In genomic region chr17:48048321-48049140, GRCh38 we compare ENCODE assay signal across 1 cellular context.
A peak's percentile ranks its signal among the peaks of the same experiment; 100 is the strongest.
TF ChIP-seq lines count a peak whose summit lies in the region.

TSS of gene NFE2L1 (plus strand) at chr17:48048359. CDS start at chr17:48051119, 2,760 bp downstream.

TF ChIP-seq in K562, 482 proteins besides CTCF, POLR2A, EP300 and RAD21 (continued from another document and continues in another):
- TF ChIP-seq, protein P1, sequence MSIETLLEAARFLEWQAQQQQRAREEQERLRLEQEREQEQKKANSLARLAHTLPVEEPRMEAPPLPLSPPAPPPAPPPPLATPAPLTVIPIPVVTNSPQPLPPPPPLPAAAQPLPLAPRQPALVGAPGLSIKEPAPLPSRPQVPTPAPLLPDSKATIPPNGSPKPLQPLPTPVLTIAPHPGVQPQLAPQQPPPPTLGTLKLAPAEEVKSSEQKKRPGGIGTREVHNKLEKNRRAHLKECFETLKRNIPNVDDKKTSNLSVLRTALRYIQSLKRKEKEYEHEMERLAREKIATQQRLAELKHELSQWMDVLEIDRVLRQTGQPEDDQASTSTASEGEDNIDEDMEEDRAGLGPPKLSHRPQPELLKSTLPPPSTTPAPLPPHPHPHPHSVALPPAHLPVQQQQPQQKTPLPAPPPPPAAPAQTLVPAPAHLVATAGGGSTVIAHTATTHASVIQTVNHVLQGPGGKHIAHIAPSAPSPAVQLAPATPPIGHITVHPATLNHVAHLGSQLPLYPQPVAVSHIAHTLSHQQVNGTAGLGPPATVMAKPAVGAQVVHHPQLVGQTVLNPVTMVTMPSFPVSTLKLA (conservative IDR thresholded peaks at IDR 0.05) = peak in 1 of 2 experiments; percentile 10; a peak in 1 of 4 replicates
- TF ChIP-seq, protein P2, sequence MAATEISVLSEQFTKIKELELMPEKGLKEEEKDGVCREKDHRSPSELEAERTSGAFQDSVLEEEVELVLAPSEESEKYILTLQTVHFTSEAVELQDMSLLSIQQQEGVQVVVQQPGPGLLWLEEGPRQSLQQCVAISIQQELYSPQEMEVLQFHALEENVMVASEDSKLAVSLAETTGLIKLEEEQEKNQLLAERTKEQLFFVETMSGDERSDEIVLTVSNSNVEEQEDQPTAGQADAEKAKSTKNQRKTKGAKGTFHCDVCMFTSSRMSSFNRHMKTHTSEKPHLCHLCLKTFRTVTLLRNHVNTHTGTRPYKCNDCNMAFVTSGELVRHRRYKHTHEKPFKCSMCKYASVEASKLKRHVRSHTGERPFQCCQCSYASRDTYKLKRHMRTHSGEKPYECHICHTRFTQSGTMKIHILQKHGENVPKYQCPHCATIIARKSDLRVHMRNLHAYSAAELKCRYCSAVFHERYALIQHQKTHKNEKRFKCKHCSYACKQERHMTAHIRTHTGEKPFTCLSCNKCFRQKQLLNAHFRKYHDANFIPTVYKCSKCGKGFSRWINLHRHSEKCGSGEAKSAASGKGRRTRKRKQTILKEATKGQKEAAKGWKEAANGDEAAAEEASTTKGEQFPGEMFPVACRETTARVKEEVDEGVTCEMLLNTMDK (IDR thresholded peaks at IDR 0.05; ENCODE audit: borderline replicate concordance, insufficient read depth, low read depth, low read length, poor library complexity, severe bottlenecking) = no peak
- TF ChIP-seq PML (IDR thresholded peaks at IDR 0.05; ENCODE audit: low read length) = no peak; the same call in 1 of the 2 replicates
- no peak for TF ChIP-seq ETV6 (IDR thresholded peaks at IDR 0.05; ENCODE audit: borderline replicate concordance in 1 of 2, low read depth in 2 of 2, low read length in 1 of 2)
- TF ChIP-seq ETV6 (CRISPR knock-in tag; IDR thresholded peaks at IDR 0.05; ENCODE audit: borderline replicate concordance) = no peak
- TF ChIP-seq PRMT5 (CRISPR knock-in tag; IDR thresholded peaks at IDR 0.05) = peak; percentile 47; the same call in 1 of the 2 replicates
- peak in 1 of 2 experiments; percentile 13; a peak in 1 of 4 replicates for TF ChIP-seq TEAD1 (CRISPR knock-in tag; IDR thresholded peaks at IDR 0.05)
- TF ChIP-seq MTA1 (IDR thresholded peaks at IDR 0.05; ENCODE audit: borderline replicate concordance) = no peak
- peak; percentile 90 for TF ChIP-seq RBFOX2 (IDR thresholded peaks at IDR 0.05; ENCODE audit: low read depth, low read length)
- peak; percentile 81 for TF ChIP-seq OTX1 (CRISPR knock-in tag; IDR thresholded peaks at IDR 0.05)
- TF ChIP-seq, protein P3, sequence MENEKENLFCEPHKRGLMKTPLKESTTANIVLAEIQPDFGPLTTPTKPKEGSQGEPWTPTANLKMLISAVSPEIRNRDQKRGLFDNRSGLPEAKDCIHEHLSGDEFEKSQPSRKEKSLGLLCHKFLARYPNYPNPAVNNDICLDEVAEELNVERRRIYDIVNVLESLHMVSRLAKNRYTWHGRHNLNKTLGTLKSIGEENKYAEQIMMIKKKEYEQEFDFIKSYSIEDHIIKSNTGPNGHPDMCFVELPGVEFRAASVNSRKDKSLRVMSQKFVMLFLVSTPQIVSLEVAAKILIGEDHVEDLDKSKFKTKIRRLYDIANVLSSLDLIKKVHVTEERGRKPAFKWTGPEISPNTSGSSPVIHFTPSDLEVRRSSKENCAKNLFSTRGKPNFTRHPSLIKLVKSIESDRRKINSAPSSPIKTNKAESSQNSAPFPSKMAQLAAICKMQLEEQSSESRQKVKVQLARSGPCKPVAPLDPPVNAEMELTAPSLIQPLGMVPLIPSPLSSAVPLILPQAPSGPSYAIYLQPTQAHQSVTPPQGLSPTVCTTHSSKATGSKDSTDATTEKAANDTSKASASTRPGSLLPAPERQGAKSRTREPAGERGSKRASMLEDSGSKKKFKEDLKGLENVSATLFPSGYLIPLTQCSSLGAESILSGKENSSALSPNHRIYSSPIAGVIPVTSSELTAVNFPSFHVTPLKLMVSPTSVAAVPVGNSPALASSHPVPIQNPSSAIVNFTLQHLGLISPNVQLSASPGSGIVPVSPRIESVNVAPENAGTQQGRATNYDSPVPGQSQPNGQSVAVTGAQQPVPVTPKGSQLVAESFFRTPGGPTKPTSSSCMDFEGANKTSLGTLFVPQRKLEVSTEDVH (IDR thresholded peaks at IDR 0.05; ENCODE audit: low read depth, partially characterized antibody) = peak; percentile 95
- peak; percentile 90 for TF ChIP-seq PCBP1 (IDR thresholded peaks at IDR 0.05; ENCODE audit: low read depth, low read length, poor library complexity, severe bottlenecking)
- 0 out of 2 replicates have a peak, but pooled peaks have one; percentile 29 for TF ChIP-seq SIN3B (IDR thresholded peaks at IDR 0.05; ENCODE audit: low read depth)
- 0 out of 2 replicates have a peak, but pooled peaks have one; percentile 8 for TF ChIP-seq ZKSCAN1 (IDR thresholded peaks at IDR 0.05; ENCODE audit: low read depth, low read length)
- TF ChIP-seq ZHX1 (conservative IDR thresholded peaks at IDR 0.05; ENCODE audit: low read length) = 0 out of 2 replicates have a peak, but pooled peaks have one; percentile 30
- TF ChIP-seq FOXK1 (CRISPR knock-in tag; IDR thresholded peaks at IDR 0.05; ENCODE audit: borderline replicate concordance) = 0 out of 2 replicates have a peak, but pooled peaks have one; percentile 55
- TF ChIP-seq CBFB (CRISPR knock-in tag; IDR thresholded peaks at IDR 0.05) = no peak
- peak; percentile 86 to 91 for TF ChIP-seq MAZ (CRISPR knock-in tag; conservative IDR thresholded peaks at IDR 0.05 in 1 of 2, IDR thresholded peaks at IDR 0.05 in 1 of 2)
- TF ChIP-seq TAF7 (tag; IDR thresholded peaks at IDR 0.05) = peak; percentile 66
- TF ChIP-seq, protein P4, sequence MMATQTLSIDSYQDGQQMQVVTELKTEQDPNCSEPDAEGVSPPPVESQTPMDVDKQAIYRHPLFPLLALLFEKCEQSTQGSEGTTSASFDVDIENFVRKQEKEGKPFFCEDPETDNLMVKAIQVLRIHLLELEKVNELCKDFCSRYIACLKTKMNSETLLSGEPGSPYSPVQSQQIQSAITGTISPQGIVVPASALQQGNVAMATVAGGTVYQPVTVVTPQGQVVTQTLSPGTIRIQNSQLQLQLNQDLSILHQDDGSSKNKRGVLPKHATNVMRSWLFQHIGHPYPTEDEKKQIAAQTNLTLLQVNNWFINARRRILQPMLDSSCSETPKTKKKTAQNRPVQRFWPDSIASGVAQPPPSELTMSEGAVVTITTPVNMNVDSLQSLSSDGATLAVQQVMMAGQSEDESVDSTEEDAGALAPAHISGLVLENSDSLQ (IDR thresholded peaks at IDR 0.05) = no peak
- peak; percentile 28 to 83; a peak in 2 of 4 replicates for TF ChIP-seq SIN3A (IDR thresholded peaks at IDR 0.05; ENCODE audit: borderline replicate concordance in 2 of 2, control insufficient read depth in 1 of 2, low read depth in 2 of 2, low read length in 2 of 2)
- TF ChIP-seq, protein P5, sequence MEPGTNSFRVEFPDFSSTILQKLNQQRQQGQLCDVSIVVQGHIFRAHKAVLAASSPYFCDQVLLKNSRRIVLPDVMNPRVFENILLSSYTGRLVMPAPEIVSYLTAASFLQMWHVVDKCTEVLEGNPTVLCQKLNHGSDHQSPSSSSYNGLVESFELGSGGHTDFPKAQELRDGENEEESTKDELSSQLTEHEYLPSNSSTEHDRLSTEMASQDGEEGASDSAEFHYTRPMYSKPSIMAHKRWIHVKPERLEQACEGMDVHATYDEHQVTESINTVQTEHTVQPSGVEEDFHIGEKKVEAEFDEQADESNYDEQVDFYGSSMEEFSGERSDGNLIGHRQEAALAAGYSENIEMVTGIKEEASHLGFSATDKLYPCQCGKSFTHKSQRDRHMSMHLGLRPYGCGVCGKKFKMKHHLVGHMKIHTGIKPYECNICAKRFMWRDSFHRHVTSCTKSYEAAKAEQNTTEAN (CRISPR knock-in tag; IDR thresholded peaks at IDR 0.05) = peak; percentile 75; the same call in 1 of the 2 replicates
- TF ChIP-seq RFX5 (IDR thresholded peaks at IDR 0.05; ENCODE audit: low read depth, low read length) = 0 out of 2 replicates have a peak, but pooled peaks have one; percentile 0
- TF ChIP-seq NCOA1 (IDR thresholded peaks at IDR 0.05; ENCODE audit: low read depth) = no peak; the same call in 1 of the 2 replicates
- peak; percentile 68 for TF ChIP-seq EGR1 (conservative IDR thresholded peaks at IDR 0.05)
- 0 out of 2 replicates have a peak, but pooled peaks have one; percentile 38 for TF ChIP-seq PHF21A (IDR thresholded peaks at IDR 0.05; ENCODE audit: borderline replicate concordance, low read depth)
- 0 out of 2 replicates have a peak, but pooled peaks have one; percentile 41 for TF ChIP-seq CBX1 (IDR thresholded peaks at IDR 0.05; ENCODE audit: low read depth)
- TF ChIP-seq POLR2AphosphoS5 (IDR thresholded peaks at IDR 0.05; ENCODE audit: control insufficient read depth, insufficient read depth, low read depth, low read length) = peak; percentile 25; the same call in 1 of the 2 replicates
- peak; percentile 88 for TF ChIP-seq CHD1 (IDR thresholded peaks at IDR 0.05; ENCODE audit: low read length)
- peak; percentile 69 for TF ChIP-seq PHF20 (IDR thresholded peaks at IDR 0.05; ENCODE audit: partially characterized antibody)
- TF ChIP-seq ZBTB49 (CRISPR knock-in tag; IDR thresholded peaks at IDR 0.05; ENCODE audit: borderline replicate concordance) = no peak
- TF ChIP-seq ZNF695 (CRISPR knock-in tag; IDR thresholded peaks at IDR 0.05) = no peak
- peak; percentile 73; the same call in 1 of the 2 replicates for TF ChIP-seq ZBTB7A (IDR thresholded peaks at IDR 0.05; ENCODE audit: borderline replicate concordance, control insufficient read depth, low read depth, low read length)
- TF ChIP-seq TSHZ1 (CRISPR knock-in tag; IDR thresholded peaks at IDR 0.05) = no peak
- peak; percentile 91; the same call in 1 of the 2 replicates for TF ChIP-seq THAP12 (CRISPR knock-in tag; IDR thresholded peaks at IDR 0.05)
- TF ChIP-seq SRSF3 (IDR thresholded peaks at IDR 0.05; ENCODE audit: insufficient read depth, low read length) = no peak
- TF ChIP-seq NR4A1 (CRISPR knock-in tag; IDR thresholded peaks at IDR 0.05) = no peak
- no peak for TF ChIP-seq NR4A1 (tag; IDR thresholded peaks at IDR 0.05)
